21 cellular contexts compared by ENCODE assay signal in the genomic region with DNA sequence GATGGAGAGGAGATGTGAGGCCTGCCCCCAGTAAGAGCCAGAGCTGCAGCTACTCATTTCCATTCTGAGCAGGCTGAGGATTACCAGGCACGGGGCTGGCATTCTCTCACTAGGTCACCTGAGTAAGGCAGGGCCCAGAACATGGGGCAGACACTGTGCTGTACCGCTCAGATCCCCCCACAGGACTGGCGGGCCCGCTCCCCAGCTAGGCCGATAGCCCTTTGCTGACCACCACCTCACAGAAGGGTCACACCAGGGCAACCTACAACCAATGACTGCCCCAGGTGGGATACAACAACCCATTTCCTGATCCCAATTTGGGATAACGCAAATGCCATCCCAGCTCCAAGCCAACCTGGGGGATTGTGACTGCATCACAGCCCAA. TPM values are rescaled to one million over a fixed set of nuclear protein-coding genes. Genes with fewer than 3 reads are reported as not detected.
DNase-seq lines count a peak whose midpoint lies in the region; ATAC-seq and TF ChIP-seq lines count a peak whose summit lies in the region.
"Had no signal": no experiment of that assay in that cellular context is flagged by ENCODE, and none has a peak within 500 bp of the region (broad histone marks: within the 10 kb centered on the region; RNA-seq: fewer than 3 reads in every experiment).

No MANE protein-coding gene starts in this region.

- no peak for TF ChIP-seq POLR2A in body of pancreas (IDR thresholded peaks at IDR 0.05)

- DNase-seq in activated T-cell treated with anti-CD3 and anti-CD28 coated beads, Interleukin-2, amount 50 U/mL, for 24 hours = no peak
- no peak for DNase-seq in activated T-cell treated with anti-CD3 and anti-CD28 coated beads for 4 hours
- DNase-seq in central memory CD8-positive, alpha-beta T cell (ENCODE audit: low spot score in 2 of 2) = no peak
- no peak for DNase-seq in stimulated activated naive B cell treated with anti-CD40 and anti-IgM and Interleukin-4, amounts not matched to agents 10 μg/mL and 1 μg/mL and 100 μg/mL, for 72 hours
- no peak for DNase-seq in body of pancreas
- DNase-seq in NK-92 (lab: John Stamatoyannopoulos, UW; ENCODE audit: unreplicated experiment) = no peak
- DNase-seq in colonic mucosa = no peak
- DNase-seq: amygdala, dermis blood vessel endothelial cell, DMS79 treated with DMSO at 0.1 percent for 48 hours, hippocampal formation, MM.1S, NCI-H146, NCI-H2171 treated with DMSO at 0.1 percent for 48 hours, NCI-H526 treated with DMSO at 0.1 percent for 48 hours, occipital lobe, SW 1271 had no signal

- peaks cover 99% of the 10 kb centered on the region for H3K36me3 Mint-ChIP-seq in activated T-cell treated with anti-CD3 and anti-CD28 coated beads, Interleukin-2, amount 50 U/mL, for 24 hours (ENCODE audit: low read depth)
- peaks cover 52% of the 10 kb centered on the region for H3K36me3 Mint-ChIP-seq in central memory CD8-positive, alpha-beta T cell (ENCODE audit: insufficient read depth)
- peaks cover 63 to 74% of the 10 kb centered on the region in 2 donors for H3K36me3 Mint-ChIP-seq in stimulated activated naive B cell treated with anti-CD40 and anti-IgM and Interleukin-4, amounts not matched to agents 10 μg/mL and 1 μg/mL and 100 μg/mL, for 72 hours

- H3K27me3 Mint-ChIP-seq in activated T-cell treated with anti-CD3 and anti-CD28 coated beads, Interleukin-2, amount 50 U/mL, for 24 hours = no peaks in the 10 kb centered on the region
- no peaks in the 10 kb centered on the region for H3K27me3 Mint-ChIP-seq in central memory CD8-positive, alpha-beta T cell
- no peaks in the 10 kb centered on the region for H3K27me3 Mint-ChIP-seq in stimulated activated naive B cell treated with anti-CD40 and anti-IgM and Interleukin-4, amounts not matched to agents 10 μg/mL and 1 μg/mL and 100 μg/mL, for 72 hours
- H3K27me3 Mint-ChIP-seq: IgD-negative memory B cell had no signal

- H3K4me1 Mint-ChIP-seq in activated T-cell treated with anti-CD3 and anti-CD28 coated beads, Interleukin-2, amount 50 U/mL, for 24 hours (ENCODE audit: low read depth) = peaks cover 92% of the 10 kb centered on the region
- peaks cover 65% of the 10 kb centered on the region for H3K4me1 Mint-ChIP-seq in central memory CD8-positive, alpha-beta T cell
- H3K4me1 Mint-ChIP-seq in stimulated activated naive B cell treated with anti-CD40 and anti-IgM and Interleukin-4, amounts not matched to agents 10 μg/mL and 1 μg/mL and 100 μg/mL, for 72 hours = peaks cover 28 to 56% of the 10 kb centered on the region in 2 donors

- no peak for ATAC-seq in central memory CD8-positive, alpha-beta T cell (replicated peaks; ENCODE audit: extremely low read depth, poor library complexity, severe bottlenecking)
- ATAC-seq in stimulated activated naive B cell treated with anti-CD40 and anti-IgM and Interleukin-4, amounts not matched to agents 10 μg/mL and 1 μg/mL and 100 μg/mL, for 72 hours (replicated peaks) = no peak
- no peak for ATAC-seq in body of pancreas
- ATAC-seq: Right ventricle myocardium inferior had no signal

- H3K4me3 Mint-ChIP-seq in activated T-cell treated with anti-CD3 and anti-CD28 coated beads, Interleukin-2, amount 50 U/mL, for 24 hours = no peak overlapping the region
- no peak overlapping the region for H3K4me3 Mint-ChIP-seq in central memory CD8-positive, alpha-beta T cell
- peak overlapping the region in 1 of 2 donors; percentile 3 for H3K4me3 Mint-ChIP-seq in stimulated activated naive B cell treated with anti-CD40 and anti-IgM and Interleukin-4, amounts not matched to agents 10 μg/mL and 1 μg/mL and 100 μg/mL, for 72 hours
- H3K4me3 Mint-ChIP-seq: IgD-negative memory B cell had no signal

- H3K4me3 ChIP-seq in body of pancreas = no peak overlapping the region
- no peak overlapping the region for H3K4me3 ChIP-seq in colonic mucosa
- H3K4me3 ChIP-seq: cardiac muscle cell had no signal

- no peaks in the 10 kb centered on the region for H3K27me3 ChIP-seq in body of pancreas
- H3K27me3 ChIP-seq in colonic mucosa = no peaks in the 10 kb centered on the region
- H3K27me3 ChIP-seq: cardiac muscle cell had no signal

- H3K27ac Mint-ChIP-seq in activated T-cell treated with anti-CD3 and anti-CD28 coated beads, Interleukin-2, amount 50 U/mL, for 24 hours = peak overlapping the region; percentile 93
- H3K27ac Mint-ChIP-seq in central memory CD8-positive, alpha-beta T cell (ENCODE audit: low read depth) = peak overlapping the region; percentile 80
- peak overlapping the region; percentile 77 for H3K27ac Mint-ChIP-seq in stimulated activated naive B cell treated with anti-CD40 and anti-IgM and Interleukin-4, amounts not matched to agents 10 μg/mL and 1 μg/mL and 100 μg/mL, for 72 hours

- 95% methylated on average over 6 of the region's 6 CpGs for WGBS in body of pancreas, 2 donors

- no peak for TF ChIP-seq CTCF in body of pancreas (IDR thresholded peaks at IDR 0.05)
- no peak for TF ChIP-seq CTCF in colonic mucosa (IDR thresholded peaks at IDR 0.05)

- H3K4me1 ChIP-seq in body of pancreas (no peaks in the 10 kb centered on the region), colonic mucosa (no peaks in the 10 kb centered on the region)

- H3K27ac ChIP-seq in KOPT-K1 (ENCODE audit: low read depth, low read length, poor library complexity, severe bottlenecking) (peak overlapping the region; percentile 63), body of pancreas (no peak overlapping the region), colonic mucosa (no peak overlapping the region)
- H3K27ac ChIP-seq: cardiac muscle cell had no signal

- no peaks in the 10 kb centered on the region for H3K9me3 Mint-ChIP-seq in activated T-cell treated with anti-CD3 and anti-CD28 coated beads, Interleukin-2, amount 50 U/mL, for 24 hours
- no peaks in the 10 kb centered on the region for H3K9me3 Mint-ChIP-seq in central memory CD8-positive, alpha-beta T cell
- H3K9me3 Mint-ChIP-seq in stimulated activated naive B cell treated with anti-CD40 and anti-IgM and Interleukin-4, amounts not matched to agents 10 μg/mL and 1 μg/mL and 100 μg/mL, for 72 hours = no peaks in the 10 kb centered on the region
- H3K9me3 Mint-ChIP-seq: IgD-negative memory B cell had no signal

- intact Hi-C loops in body of pancreas (cut with DNase I) = no loop called here
- intact Hi-C loops in colonic mucosa (cut with DNase I) = no loop called here

- no peaks in the 10 kb centered on the region for H3K9me3 ChIP-seq in KOPT-K1 (ENCODE audit: insufficient read depth, low read length, poor library complexity, severe bottlenecking)
- no peaks in the 10 kb centered on the region for H3K9me3 ChIP-seq in body of pancreas
- no peaks in the 10 kb centered on the region for H3K9me3 ChIP-seq in colonic mucosa

- H3K36me3 ChIP-seq in KOPT-K1 (ENCODE audit: insufficient read depth, low read length) (peaks cover 89% of the 10 kb centered on the region), body of pancreas (replicated peaks in 1 of 2; ENCODE audit: insufficient read depth in 1 of 2, low read depth in 2 of 2) (peaks cover 0 to 1% of the 10 kb centered on the region in 2 donors), colonic mucosa (peaks cover 4% of the 10 kb centered on the region)

- no peak overlapping the region for H3K9ac ChIP-seq in colonic mucosa (ENCODE audit: low read depth in 2 of 2, low read length in 2 of 2)

RNA-seq across cellular contexts. Expression of gene OXNAD1, which starts 52.5 kb away (rescaled TPM):
- total RNA-seq in body of pancreas = 10 to 100 TPM; 13.5 to 18.8 TPM
- total RNA-seq in colonic mucosa = 10 to 100 TPM; 23.4 to 26.2 TPM

RNA-seq across cellular contexts. Expression of gene DPH3, which starts 52.8 kb away (rescaled TPM):
- 1 to 10 TPM; 4.9 TPM for total RNA-seq in body of pancreas
- 10 to 100 TPM; 15.4 to 23.4 TPM for total RNA-seq in colonic mucosa
